ENCODE assay signal across 3 cellular contexts in genomic region chr12:130876758-130877157, GRCh38.
TF ChIP-seq lines count a peak whose summit lies in the region.

No MANE protein-coding gene starts in this region.

TF ChIP-seq in SK-N-SH, 30 proteins besides CTCF, POLR2A, EP300 and RAD21 (continued from another document):
- no peak for TF ChIP-seq IRF3 (IDR thresholded peaks at IDR 0.05; ENCODE audit: low read depth, low read length)
- no peak for TF ChIP-seq RXRA (IDR thresholded peaks at IDR 0.05; ENCODE audit: borderline replicate concordance, low read depth)
- no peak for TF ChIP-seq MEF2A (IDR thresholded peaks at IDR 0.05; ENCODE audit: borderline replicate concordance, low read depth)
- TF ChIP-seq ZBTB33 (IDR thresholded peaks at IDR 0.05; ENCODE audit: borderline replicate concordance, low read depth), result no peak
- TF ChIP-seq RFX5 (IDR thresholded peaks at IDR 0.05; ENCODE audit: low read length), result no peak
- TF ChIP-seq SMC3 (IDR thresholded peaks at IDR 0.05; ENCODE audit: low read depth, low read length), result no peak
- TF ChIP-seq TCF12 (IDR thresholded peaks at IDR 0.05), result no peak
- TF ChIP-seq MXI1 (IDR thresholded peaks at IDR 0.05; ENCODE audit: low read depth, low read length), result no peak
- no peak for TF ChIP-seq CHD2 (IDR thresholded peaks at IDR 0.05; ENCODE audit: low read length, partially characterized antibody)
- TF ChIP-seq TEAD4 (IDR thresholded peaks at IDR 0.05; ENCODE audit: borderline replicate concordance, insufficient read depth), result no peak
- no peak for TF ChIP-seq POLR2AphosphoS5 (IDR thresholded peaks at IDR 0.05; ENCODE audit: low read depth, low read length)
TF ChIP-seq in SK-N-SH: peak in this region for 0.

TF ChIP-seq in SK-N-SH treated with all-trans-retinoic acid at 6 μM for 48 hours, 23 proteins besides CTCF, POLR2A, EP300 and RAD21:
- TF ChIP-seq TSHZ2 (CRISPR knock-in tag; IDR thresholded peaks at IDR 0.05) (no peak), ZNF8 (CRISPR knock-in tag; IDR thresholded peaks at IDR 0.05) (no peak), RARB (CRISPR knock-in tag; IDR thresholded peaks at IDR 0.05) (no peak), TCF4 (CRISPR knock-in tag; IDR thresholded peaks at IDR 0.05; ENCODE audit: borderline replicate concordance) (no peak), ARNTL (CRISPR knock-in tag; IDR thresholded peaks at IDR 0.05; ENCODE audit: borderline replicate concordance, low read depth) (no peak), CSDC2 (CRISPR knock-in tag; IDR thresholded peaks at IDR 0.05) (no peak), CSRNP3 (CRISPR knock-in tag; IDR thresholded peaks at IDR 0.05) (no peak), OSR1 (CRISPR knock-in tag; IDR thresholded peaks at IDR 0.05) (no peak), ISL1 (CRISPR knock-in tag; IDR thresholded peaks at IDR 0.05) (no peak), ZNF70 (CRISPR knock-in tag; IDR thresholded peaks at IDR 0.05) (no peak), ESRRG (CRISPR knock-in tag; IDR thresholded peaks at IDR 0.05) (no peak), PPARA (CRISPR knock-in tag; IDR thresholded peaks at IDR 0.05; ENCODE audit: borderline replicate concordance) (no peak), CREB5 (CRISPR knock-in tag; IDR thresholded peaks at IDR 0.05; ENCODE audit: low read depth) (no peak), POU6F1 (CRISPR knock-in tag; IDR thresholded peaks at IDR 0.05; ENCODE audit: borderline replicate concordance, low read depth) (no peak)

TF ChIP-seq in GM23338, 12 proteins besides CTCF, POLR2A, EP300 and RAD21 (continued from another document):
- no peak for TF ChIP-seq ZNF462 (CRISPR knock-in tag; IDR thresholded peaks at IDR 0.05)
- no peak for TF ChIP-seq ZNF331 (CRISPR knock-in tag; IDR thresholded peaks at IDR 0.05; ENCODE audit: low read depth)
- TF ChIP-seq EZH2phosphoT487 (IDR thresholded peaks at IDR 0.05; ENCODE audit: unreplicated experiment), result no peak
- TF ChIP-seq ZNF114 (CRISPR knock-in tag; IDR thresholded peaks at IDR 0.05), result no peak
- no peak for TF ChIP-seq POLR2AphosphoS5 (IDR thresholded peaks at IDR 0.05; ENCODE audit: low read depth)
- TF ChIP-seq ETS1 (IDR thresholded peaks at IDR 0.05), result no peak
- TF ChIP-seq JUNB (IDR thresholded peaks at IDR 0.05; ENCODE audit: unreplicated experiment), result no peak
- TF ChIP-seq STAT1 (IDR thresholded peaks at IDR 0.05; ENCODE audit: unreplicated experiment), result no peak
- TF ChIP-seq EZH2 (IDR thresholded peaks at IDR 0.05; ENCODE audit: low read depth, unreplicated experiment), result no peak
- no peak for TF ChIP-seq CREB1 (CRISPR knock-in tag; IDR thresholded peaks at IDR 0.05; ENCODE audit: low read depth)
- TF ChIP-seq NANOG (IDR thresholded peaks at IDR 0.05; ENCODE audit: borderline replicate concordance), result no peak
